1 cellular context compared by ENCODE assay signal in genomic region chr1:21828075-21828474, GRCh38.
TF ChIP-seq lines count a peak whose summit lies in the region.

No MANE protein-coding gene starts in this region.

TF ChIP-seq in HEK293, 187 proteins besides CTCF, POLR2A, EP300 and RAD21 (continued from another document):
- TF ChIP-seq HIC1 (tag by site-specific recombination; IDR thresholded peaks at IDR 0.05) = peak; percentile 64; the same call in 1 of the 2 replicates
- TF ChIP-seq ZBTB48 (tag by site-specific recombination; IDR thresholded peaks at IDR 0.05) = no peak
- TF ChIP-seq ZNF654 (tag by site-specific recombination; IDR thresholded peaks at IDR 0.05; ENCODE audit: low read depth) = no peak
